In the genomic region with DNA sequence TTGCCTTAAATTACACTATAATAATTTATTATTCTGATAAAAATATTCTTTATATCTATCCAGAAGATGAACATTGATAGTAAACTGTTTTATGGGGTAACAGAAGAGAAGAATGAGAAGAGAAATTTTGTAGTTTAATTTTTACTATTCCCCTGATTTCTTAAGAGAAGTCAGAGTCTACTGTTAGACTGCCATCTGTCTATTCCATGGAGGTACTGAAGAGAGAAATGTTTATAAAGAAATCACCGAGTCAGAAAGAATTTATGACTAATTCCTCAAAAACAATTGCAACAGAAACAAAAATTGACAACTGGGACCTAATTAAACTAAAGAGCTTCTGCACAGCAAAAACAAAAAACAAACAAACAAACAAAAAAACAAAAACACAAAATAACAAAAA, we compare ENCODE assay signal across 10 cellular contexts.
DNase-seq lines count a peak whose midpoint lies in the region; ATAC-seq and TF ChIP-seq lines count a peak whose summit lies in the region.
"Had no signal": no experiment of that assay in that cellular context is flagged by ENCODE, and none has a peak within 500 bp of the region (broad histone marks: within the 10 kb centered on the region; RNA-seq: fewer than 3 reads in every experiment).

No MANE protein-coding gene starts in this region.

- H3K36me3 Mint-ChIP-seq in activated T-cell treated with anti-CD3 and anti-CD28 coated beads, Interleukin-2, amount 50 U/mL, for 24 hours (ENCODE audit: low read depth): peaks cover 37% of the 10 kb centered on the region
- H3K36me3 Mint-ChIP-seq in stimulated activated memory B cell treated with anti-CD40 and anti-IgM and Interleukin-4, amounts not matched to agents 10 μg/mL and 1 μg/mL and 100 μg/mL, for 72 hours: peaks cover 47% of the 10 kb centered on the region

- H3K4me3 Mint-ChIP-seq in activated T-cell treated with anti-CD3 and anti-CD28 coated beads, Interleukin-2, amount 50 U/mL, for 24 hours: no peak overlapping the region
- no peak overlapping the region for H3K4me3 Mint-ChIP-seq in stimulated activated memory B cell treated with anti-CD40 and anti-IgM and Interleukin-4, amounts not matched to agents 10 μg/mL and 1 μg/mL and 100 μg/mL, for 72 hours

- no peaks in the 10 kb centered on the region for H3K9me3 Mint-ChIP-seq in activated T-cell treated with anti-CD3 and anti-CD28 coated beads, Interleukin-2, amount 50 U/mL, for 24 hours
- H3K9me3 Mint-ChIP-seq in stimulated activated memory B cell treated with anti-CD40 and anti-IgM and Interleukin-4, amounts not matched to agents 10 μg/mL and 1 μg/mL and 100 μg/mL, for 72 hours: no peaks in the 10 kb centered on the region

- peak; percentile 47 for TF ChIP-seq CTCF in RWPE2 (IDR thresholded peaks at IDR 0.05; ENCODE audit: poor library complexity, severe bottlenecking)
- peak; percentile 44 for TF ChIP-seq CTCF in fibroblast of villous mesenchyme (IDR thresholded peaks at IDR 0.05; ENCODE audit: insufficient read depth, low read depth, low read length)
- no peak for TF ChIP-seq CTCF in vagina (IDR thresholded peaks at IDR 0.05)

- H3K27me3 ChIP-seq in RWPE2 (ENCODE audit: insufficient read depth, poor library complexity, severe bottlenecking) (no peaks in the 10 kb centered on the region), vagina (no peaks in the 10 kb centered on the region)

- H3K9me3 ChIP-seq in RWPE2 (ENCODE audit: severe bottlenecking) (no peaks in the 10 kb centered on the region), vagina (no peaks in the 10 kb centered on the region)
- H3K9me3 ChIP-seq: BLaER1 had no signal

- no peak for TF ChIP-seq POLR2A in vagina (IDR thresholded peaks at IDR 0.05)

- no peak for DNase-seq in activated T-cell treated with anti-CD3 and anti-CD28 coated beads, Interleukin-2, amount 50 U/mL, for 24 hours
- DNase-seq in activated T-cell treated with anti-CD3 and anti-CD28 coated beads, Interleukin-2, amount 50 U/mL, for 48 hours: no peak
- DNase-seq in RWPE2 (ENCODE audit: low spot score): no peak
- DNase-seq in fibroblast of villous mesenchyme (ENCODE audit: low read depth): peak; percentile 31
- no peak for DNase-seq in vagina (ENCODE audit: extremely low spot score in 2 of 2)
- DNase-seq: activated naive CD4-positive, alpha-beta T cell treated with anti-CD3 and anti-CD28 coated beads, Interleukin-2, amount 50 U/mL, for 16 hours had no signal

- intact Hi-C loops in vagina (cut with DNase I): no loop called here

- H3K36me3 ChIP-seq in RWPE2 (ENCODE audit: low read depth) (no peaks in the 10 kb centered on the region), vagina (peaks cover 0 to 7% of the 10 kb centered on the region in 2 donors)

- peaks cover 11% of the 10 kb centered on the region for H3K27me3 Mint-ChIP-seq in activated T-cell treated with anti-CD3 and anti-CD28 coated beads, Interleukin-2, amount 50 U/mL, for 24 hours
- H3K27me3 Mint-ChIP-seq in stimulated activated memory B cell treated with anti-CD40 and anti-IgM and Interleukin-4, amounts not matched to agents 10 μg/mL and 1 μg/mL and 100 μg/mL, for 72 hours: no peaks in the 10 kb centered on the region

- peak overlapping the region; percentile 49 for H3K27ac Mint-ChIP-seq in activated T-cell treated with anti-CD3 and anti-CD28 coated beads, Interleukin-2, amount 50 U/mL, for 24 hours
- peak overlapping the region; percentile 12 for H3K27ac Mint-ChIP-seq in stimulated activated memory B cell treated with anti-CD40 and anti-IgM and Interleukin-4, amounts not matched to agents 10 μg/mL and 1 μg/mL and 100 μg/mL, for 72 hours

- H3K4me3 ChIP-seq in RWPE2 (ENCODE audit: severe bottlenecking): no peak overlapping the region
- H3K4me3 ChIP-seq in fibroblast of villous mesenchyme (ENCODE audit: low read depth, low read length): no peak overlapping the region
- no peak overlapping the region for H3K4me3 ChIP-seq in vagina
- H3K4me3 ChIP-seq: BLaER1 had no signal

- ATAC-seq in RWPE2 (ENCODE audit: low read depth): no peak; the same call in 2 of the 3 replicates
- no peak for ATAC-seq in stimulated activated memory B cell treated with anti-CD40 and anti-IgM and Interleukin-4, amounts not matched to agents 10 μg/mL and 1 μg/mL and 100 μg/mL, for 72 hours
- no peak for ATAC-seq in GM21515 (IDR thresholded peaks at IDR 0.05; ENCODE audit: unreplicated experiment)
- no peak for ATAC-seq in GM21723 (IDR thresholded peaks at IDR 0.05; ENCODE audit: unreplicated experiment)

- H3K4me1 Mint-ChIP-seq in activated T-cell treated with anti-CD3 and anti-CD28 coated beads, Interleukin-2, amount 50 U/mL, for 24 hours (ENCODE audit: low read depth): peaks cover 9% of the 10 kb centered on the region
- peaks cover 8% of the 10 kb centered on the region for H3K4me1 Mint-ChIP-seq in stimulated activated memory B cell treated with anti-CD40 and anti-IgM and Interleukin-4, amounts not matched to agents 10 μg/mL and 1 μg/mL and 100 μg/mL, for 72 hours

- H3K4me1 ChIP-seq in RWPE2 (ENCODE audit: insufficient read depth, poor library complexity, severe bottlenecking): no peaks in the 10 kb centered on the region
- H3K4me1 ChIP-seq in vagina: no peaks in the 10 kb centered on the region
- H3K4me1 ChIP-seq: BLaER1 had no signal

- H3K27ac ChIP-seq in RWPE2 (ENCODE audit: poor library complexity, severe bottlenecking) (no peak overlapping the region), vagina (no peak overlapping the region)
- H3K27ac ChIP-seq: BLaER1 had no signal

Comparison
In these comparisons a context has a peak if more than half of its experiments do, and no peak if none do; other contexts are left out.
1. CTCF ChIP-seq: peak in RWPE2 (single experiment) and fibroblast of villous mesenchyme (single experiment); none in vagina (0 of 3).